In genomic region chr7:21939136-21939857, GRCh38 we compare ENCODE assay signal across 1 cellular context.
TF ChIP-seq lines count a peak whose summit lies in the region.

No MANE protein-coding gene starts in this region.

TF ChIP-seq in GM12878, 131 proteins besides CTCF, POLR2A, EP300 and RAD21 (continued from another document and continues in another):
- no peak for TF ChIP-seq ZNF592 (IDR thresholded peaks at IDR 0.05)
- TF ChIP-seq, protein P1, sequence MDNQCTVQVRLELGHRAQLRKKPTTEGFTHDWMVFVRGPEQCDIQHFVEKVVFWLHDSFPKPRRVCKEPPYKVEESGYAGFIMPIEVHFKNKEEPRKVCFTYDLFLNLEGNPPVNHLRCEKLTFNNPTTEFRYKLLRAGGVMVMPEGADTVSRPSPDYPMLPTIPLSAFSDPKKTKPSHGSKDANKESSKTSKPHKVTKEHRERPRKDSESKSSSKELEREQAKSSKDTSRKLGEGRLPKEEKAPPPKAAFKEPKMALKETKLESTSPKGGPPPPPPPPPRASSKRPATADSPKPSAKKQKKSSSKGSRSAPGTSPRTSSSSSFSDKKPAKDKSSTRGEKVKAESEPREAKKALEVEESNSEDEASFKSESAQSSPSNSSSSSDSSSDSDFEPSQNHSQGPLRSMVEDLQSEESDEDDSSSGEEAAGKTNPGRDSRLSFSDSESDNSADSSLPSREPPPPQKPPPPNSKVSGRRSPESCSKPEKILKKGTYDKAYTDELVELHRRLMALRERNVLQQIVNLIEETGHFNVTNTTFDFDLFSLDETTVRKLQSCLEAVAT (IDR thresholded peaks at IDR 0.05) = peak; percentile 49; the same call in 1 of the 2 replicates
- no peak for TF ChIP-seq FOXK2 (IDR thresholded peaks at IDR 0.05)
- TF ChIP-seq STAT3 (IDR thresholded peaks at IDR 0.05; ENCODE audit: low read depth, low read length) = peak; percentile 73; the same call in 1 of the 2 replicates
- TF ChIP-seq CBX3 (IDR thresholded peaks at IDR 0.05; ENCODE audit: borderline replicate concordance, low read depth) = no peak
- no peak for TF ChIP-seq YBX1 (IDR thresholded peaks at IDR 0.05)
- peak; percentile 90 for TF ChIP-seq NR2F1 (conservative IDR thresholded peaks at IDR 0.05)
- TF ChIP-seq SRF (IDR thresholded peaks at IDR 0.05; ENCODE audit: low read depth in 2 of 2, low read length in 2 of 2) = 0 out of 4 replicates have a peak, but pooled peaks of 1 of the 2 experiments have one; percentile 58
- peak; percentile 79; the same call in 1 of the 2 replicates for TF ChIP-seq RELB (IDR thresholded peaks at IDR 0.05; ENCODE audit: low read depth)
- peak in 1 of 2 experiments; percentile 76; a peak in 2 of 4 replicates for TF ChIP-seq ETV6 (conservative IDR thresholded peaks at IDR 0.05 in 1 of 2, IDR thresholded peaks at IDR 0.05 in 1 of 2; ENCODE audit: borderline replicate concordance in 1 of 2, low read depth in 1 of 2)
- no peak; the same call in none of the 2 replicates for TF ChIP-seq PAX5 (IDR thresholded peaks at IDR 0.05; ENCODE audit: borderline replicate concordance, low read depth, low read length)
- no peak for TF ChIP-seq KAT2A (conservative IDR thresholded peaks at IDR 0.05; ENCODE audit: control insufficient read depth, low read depth, low read length)
- TF ChIP-seq MTA3 (IDR thresholded peaks at IDR 0.05; ENCODE audit: borderline replicate concordance, low read length) = peak; percentile 96; the same call in 1 of the 2 replicates
- TF ChIP-seq, protein P2, sequence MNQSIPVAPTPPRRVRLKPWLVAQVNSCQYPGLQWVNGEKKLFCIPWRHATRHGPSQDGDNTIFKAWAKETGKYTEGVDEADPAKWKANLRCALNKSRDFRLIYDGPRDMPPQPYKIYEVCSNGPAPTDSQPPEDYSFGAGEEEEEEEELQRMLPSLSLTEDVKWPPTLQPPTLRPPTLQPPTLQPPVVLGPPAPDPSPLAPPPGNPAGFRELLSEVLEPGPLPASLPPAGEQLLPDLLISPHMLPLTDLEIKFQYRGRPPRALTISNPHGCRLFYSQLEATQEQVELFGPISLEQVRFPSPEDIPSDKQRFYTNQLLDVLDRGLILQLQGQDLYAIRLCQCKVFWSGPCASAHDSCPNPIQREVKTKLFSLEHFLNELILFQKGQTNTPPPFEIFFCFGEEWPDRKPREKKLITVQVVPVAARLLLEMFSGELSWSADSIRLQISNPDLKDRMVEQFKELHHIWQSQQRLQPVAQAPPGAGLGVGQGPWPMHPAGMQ (IDR thresholded peaks at IDR 0.05; ENCODE audit: borderline replicate concordance) = no peak
- TF ChIP-seq, protein P3, sequence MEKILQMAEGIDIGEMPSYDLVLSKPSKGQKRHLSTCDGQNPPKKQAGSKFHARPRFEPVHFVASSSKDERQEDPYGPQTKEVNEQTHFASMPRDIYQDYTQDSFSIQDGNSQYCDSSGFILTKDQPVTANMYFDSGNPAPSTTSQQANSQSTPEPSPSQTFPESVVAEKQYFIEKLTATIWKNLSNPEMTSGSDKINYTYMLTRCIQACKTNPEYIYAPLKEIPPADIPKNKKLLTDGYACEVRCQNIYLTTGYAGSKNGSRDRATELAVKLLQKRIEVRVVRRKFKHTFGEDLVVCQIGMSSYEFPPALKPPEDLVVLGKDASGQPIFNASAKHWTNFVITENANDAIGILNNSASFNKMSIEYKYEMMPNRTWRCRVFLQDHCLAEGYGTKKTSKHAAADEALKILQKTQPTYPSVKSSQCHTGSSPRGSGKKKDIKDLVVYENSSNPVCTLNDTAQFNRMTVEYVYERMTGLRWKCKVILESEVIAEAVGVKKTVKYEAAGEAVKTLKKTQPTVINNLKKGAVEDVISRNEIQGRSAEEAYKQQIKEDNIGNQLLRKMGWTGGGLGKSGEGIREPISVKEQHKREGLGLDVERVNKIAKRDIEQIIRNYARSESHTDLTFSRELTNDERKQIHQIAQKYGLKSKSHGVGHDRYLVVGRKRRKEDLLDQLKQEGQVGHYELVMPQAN (conservative IDR thresholded peaks at IDR 0.05) = 0 out of 2 replicates have a peak, but pooled peaks have one; percentile 21
- 0 out of 2 replicates have a peak, but pooled peaks have one; percentile 54 for TF ChIP-seq BACH1 (IDR thresholded peaks at IDR 0.05; ENCODE audit: borderline replicate concordance)
- TF ChIP-seq BRCA1 (IDR thresholded peaks at IDR 0.05; ENCODE audit: low read depth, low read length) = no peak
- TF ChIP-seq CUX1 (IDR thresholded peaks at IDR 0.05; ENCODE audit: insufficient replicate concordance, low read depth, low read length) = peak; percentile 22
- TF ChIP-seq PAX8 (IDR thresholded peaks at IDR 0.05) = 0 out of 2 replicates have a peak, but pooled peaks have one; percentile 73
- no peak for TF ChIP-seq WRNIP1 (IDR thresholded peaks at IDR 0.05; ENCODE audit: borderline replicate concordance, low read depth, low read length)
- TF ChIP-seq EZH2 (IDR thresholded peaks at IDR 0.05; ENCODE audit: borderline replicate concordance, control insufficient read depth, low read depth, low read length) = no peak
- TF ChIP-seq ATF7 (IDR thresholded peaks at IDR 0.05; ENCODE audit: low read depth) = peak; percentile 83
- TF ChIP-seq IKZF1 (conservative IDR thresholded peaks at IDR 0.05) = peak; percentile 89
- no peak for TF ChIP-seq RELA (IDR thresholded peaks at IDR 0.05; ENCODE audit: borderline replicate concordance, partially characterized antibody)
- peak; percentile 62 for TF ChIP-seq CREB1 (IDR thresholded peaks at IDR 0.05; ENCODE audit: low read depth)
- TF ChIP-seq IRF4 (IDR thresholded peaks at IDR 0.05; ENCODE audit: low read depth, low read length) = peak; percentile 96
- TF ChIP-seq FOXM1 (IDR thresholded peaks at IDR 0.05; ENCODE audit: low read depth, low read length) = peak; percentile 99
- peak; percentile 94 for TF ChIP-seq ZBED1 (IDR thresholded peaks at IDR 0.05; ENCODE audit: borderline replicate concordance)
- TF ChIP-seq SUPT20H (IDR thresholded peaks at IDR 0.05; ENCODE audit: borderline replicate concordance, control insufficient read depth, low read depth, low read length) = no peak
- peak; percentile 63 for TF ChIP-seq YY1 (IDR thresholded peaks at IDR 0.05; ENCODE audit: low read depth, low read length)
- TF ChIP-seq CHD2 (IDR thresholded peaks at IDR 0.05; ENCODE audit: borderline replicate concordance, low read depth, low read length) = 0 out of 2 replicates have a peak, but pooled peaks have one; percentile 65
- no peak for TF ChIP-seq RFX5 (IDR thresholded peaks at IDR 0.05; ENCODE audit: low read depth, low read length)
- TF ChIP-seq CBX5 (IDR thresholded peaks at IDR 0.05; ENCODE audit: low read depth) = 0 out of 2 replicates have a peak, but pooled peaks have one; percentile 59
- TF ChIP-seq TARDBP (IDR thresholded peaks at IDR 0.05; ENCODE audit: borderline replicate concordance) = no peak
- peak; percentile 98 for TF ChIP-seq JUNB (IDR thresholded peaks at IDR 0.05)
- peak; percentile 94 for TF ChIP-seq MEF2B (IDR thresholded peaks at IDR 0.05; ENCODE audit: partially characterized antibody, poor library complexity, severe bottlenecking)
- TF ChIP-seq TCF7 (IDR thresholded peaks at IDR 0.05; ENCODE audit: borderline replicate concordance) = peak; percentile 84; the same call in 1 of the 2 replicates
- TF ChIP-seq IKZF2 (IDR thresholded peaks at IDR 0.05) = peak; percentile 80 to 90
- peak; percentile 96 for TF ChIP-seq TBL1XR1 (IDR thresholded peaks at IDR 0.05; ENCODE audit: low read depth, low read length)
- TF ChIP-seq CHD1 (IDR thresholded peaks at IDR 0.05; ENCODE audit: low read depth, low read length) = no peak
- TF ChIP-seq TAF1 (IDR thresholded peaks at IDR 0.05; ENCODE audit: borderline replicate concordance, low read depth, low read length) = no peak
- peak; percentile 77; the same call in 1 of the 2 replicates for TF ChIP-seq PML (IDR thresholded peaks at IDR 0.05; ENCODE audit: low read length)
- peak in 1 of 2 experiments; percentile 99; a peak in 1 of 4 replicates for TF ChIP-seq CEBPB (IDR thresholded peaks at IDR 0.05; ENCODE audit: borderline replicate concordance in 1 of 2, low read depth in 2 of 2, low read length in 2 of 2)
